Comparison of ENCODE assay signal across 21 cellular contexts in the genomic region with DNA sequence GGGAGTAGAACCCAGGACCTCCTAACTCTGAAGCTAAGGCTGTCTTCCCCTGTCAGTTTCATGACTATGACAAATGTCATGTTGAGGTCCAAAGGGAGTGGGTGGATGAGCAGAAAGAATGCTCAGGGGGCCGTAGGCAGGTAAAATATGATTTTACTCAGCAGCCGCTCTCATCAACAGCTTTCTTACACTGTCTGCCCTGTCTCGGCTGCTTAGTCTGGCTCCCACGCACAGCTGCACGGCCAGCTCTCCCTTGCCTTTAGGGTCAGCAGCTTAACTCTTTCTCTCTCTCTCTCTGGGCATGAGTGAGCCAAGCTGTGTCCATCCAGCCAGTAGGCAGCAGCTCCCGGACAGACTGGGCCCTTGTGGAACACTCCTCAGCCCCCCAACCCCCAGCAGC.
"Had no signal": no experiment of that assay in that cellular context is flagged by ENCODE, and none has a peak within 500 bp of the region (broad histone marks: within the 10 kb centered on the region; RNA-seq: fewer than 3 reads in every experiment).

No MANE protein-coding gene starts in this region.

- H3K27me3 ChIP-seq: hepatocyte, pancreas, transverse colon had no signal

- H3K4me2 ChIP-seq: hepatocyte had no signal

- H3K4me3 ChIP-seq: esophagus squamous epithelium, hepatocyte, pancreas, skin epidermis, thoracic aorta, transverse colon had no signal

- FAIRE-seq: colon, kidney, pancreas had no signal

- H3K4me1 ChIP-seq: pancreas, transverse colon had no signal

- H3K36me3 ChIP-seq: esophagus squamous epithelium, neutrophil, pancreas, thoracic aorta, transverse colon had no signal

- DNase-seq: cerebellar nuclear complex; esophagus squamous epithelium; foreskin melanocyte; head of caudate nucleus; kidney; left colon; mesendoderm; naive B cell; nephron progenitor cell; pancreas; stimulated activated CD4-positive, alpha-beta T cell treated with anti-CD3 and anti-CD28 coated beads, Interleukin-2, amount 100 ng/mL, for 24 hours; stimulated activated CD4-positive, alpha-beta T cell treated with anti-CD3 and anti-CD28 coated beads, Interleukin-4, amount 100 ng/mL, for 4 hours; stimulated activated naive B cell treated with anti-CD40 and anti-IgM and Interleukin-4, amounts not matched to agents 10 μg/mL and 1 μg/mL and 100 μg/mL, for 72 hours; stimulated activated naive CD8-positive, alpha-beta T cell treated with anti-CD3 and anti-CD28 coated beads, Interleukin-15, amount 100 ng/mL, for 72 hours; transverse colon had no signal

- H2AFZ ChIP-seq: hepatocyte had no signal

- H3K79me2 ChIP-seq: hepatocyte had no signal

- H3K9me3 ChIP-seq: esophagus squamous epithelium, neutrophil, pancreas, thoracic aorta, transverse colon had no signal

- H3K27ac ChIP-seq: esophagus squamous epithelium, hepatocyte, neutrophil, pancreas, skin epidermis, thoracic aorta, transverse colon had no signal

- ATAC-seq: left colon; pancreas; sciatic nerve; stimulated activated naive B cell treated with anti-CD40 and anti-IgM and Interleukin-4, amounts not matched to agents 10 μg/mL and 1 μg/mL and 100 μg/mL, for 72 hours; stimulated activated naive CD8-positive, alpha-beta T cell treated with anti-CD3 and anti-CD28 coated beads, Interleukin-15, amount 100 ng/mL, for 72 hours had no signal
